ENCODE assay signal across 8 cellular contexts in the genomic region with DNA sequence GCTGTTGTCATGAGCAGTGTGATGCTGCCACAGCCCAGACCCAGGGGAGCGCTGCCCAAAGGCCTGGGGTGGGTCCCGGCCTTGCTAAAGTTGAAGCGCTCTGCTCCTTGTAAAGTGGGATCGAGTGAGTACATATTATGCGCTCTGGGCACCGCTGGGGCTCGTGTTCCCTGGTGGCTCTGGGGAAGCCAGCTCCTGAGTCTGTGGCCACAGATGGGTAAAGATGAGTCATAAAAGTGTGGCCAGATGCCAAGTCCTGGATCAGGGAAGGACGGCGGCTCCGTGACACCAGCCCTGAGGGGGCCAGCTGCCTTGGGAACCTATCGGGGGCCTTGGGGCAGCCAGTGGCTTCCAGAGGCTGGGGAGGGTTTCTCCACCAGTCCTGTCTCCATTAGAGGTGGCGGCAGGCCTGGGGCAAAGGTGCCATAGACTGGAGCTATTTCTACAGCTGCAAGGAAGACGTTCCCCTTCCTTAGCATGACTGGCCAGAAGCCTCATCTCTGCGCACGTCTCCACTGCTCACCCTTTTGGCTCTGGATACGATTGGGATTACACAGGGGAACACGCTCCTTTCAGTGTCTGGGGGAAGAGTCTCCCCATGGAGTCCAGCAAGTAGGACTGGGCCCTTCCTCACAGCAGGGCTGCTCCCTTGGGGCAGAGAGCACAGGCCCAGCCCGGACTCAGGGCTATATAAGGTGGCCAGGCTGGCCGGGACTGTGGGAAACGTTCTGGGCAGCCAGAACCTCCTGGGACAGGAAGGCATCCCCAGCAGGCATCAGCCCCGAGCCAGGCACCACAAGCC. TPM values are rescaled to one million over a fixed set of nuclear protein-coding genes. Genes with fewer than 3 reads are reported as not detected.
A peak's percentile ranks its signal among the peaks of the same experiment; 100 is the strongest.
DNase-seq lines count a peak whose midpoint lies in the region; FAIRE-seq and TF ChIP-seq lines count a peak whose summit lies in the region.

No MANE protein-coding gene starts in this region.

- H3K4me3 ChIP-seq in HFF-Myc (replicated peaks; ENCODE audit: low read depth, low read length) (no peak overlapping the region), spleen (no peak overlapping the region), kidney (ENCODE audit: low read length in 2 of 2) (no peak overlapping the region)

- no peaks in the 10 kb centered on the region for H3K9me3 Mint-ChIP-seq in T-helper 2 cell treated with Interferon-gamma antibody and Interleukin-4, amounts not matched to agents 5 μg/mL and 100 μg/mL, for 36 hours

- no peaks in the 10 kb centered on the region for H3K36me3 Mint-ChIP-seq in T-helper 2 cell treated with Interferon-gamma antibody and Interleukin-4, amounts not matched to agents 5 μg/mL and 100 μg/mL, for 36 hours (ENCODE audit: low read depth)

- no peak overlapping the region for H3K27ac Mint-ChIP-seq in T-helper 2 cell treated with Interferon-gamma antibody and Interleukin-4, amounts not matched to agents 5 μg/mL and 100 μg/mL, for 36 hours

- peak; percentile 75 for DNase-seq in HFF-Myc (ENCODE audit: extremely low read depth, low read depth)
- DNase-seq in SHP77 treated with DMSO at 0.1 percent for 48 hours (lab: John Stamatoyannopoulos, UW) = peak; percentile 70
- DNase-seq in fibroblast of the conjunctiva (ENCODE audit: low read depth) = peak; percentile 33
- DNase-seq in spleen = peak; percentile 62
- no peak for DNase-seq in T-helper 2 cell treated with Interferon-gamma antibody and Interleukin-4, amounts not matched to agents 5 μg/mL and 100 μg/mL, for 36 hours (ENCODE audit: low spot score)
- DNase-seq in stimulated activated CD4-positive, alpha-beta T cell treated with anti-CD3 and anti-CD28 coated beads, Interleukin-4, amount 100 ng/mL, for 1 hour = no peak
- no peak for DNase-seq in OCI-M2 (lab: John Stamatoyannopoulos, UW; ENCODE audit: unreplicated experiment)
- no peak for DNase-seq in kidney

- no peak for TF ChIP-seq CTCF in HFF-Myc (IDR thresholded peaks at IDR 0.05; ENCODE audit: low read depth, low read length, missing control alignments)
- TF ChIP-seq CTCF in spleen (IDR thresholded peaks at IDR 0.05 in 8 of 11, conservative IDR thresholded peaks at IDR 0.05 in 3 of 11) = no peak
- no peak for TF ChIP-seq CTCF in kidney (IDR thresholded peaks at IDR 0.05; ENCODE audit: borderline replicate concordance, extremely low read depth, insufficient read depth)

- H3K27me3 ChIP-seq in spleen (replicated peaks in 1 of 7) = no peaks in the 10 kb centered on the region

- H3K4me1 ChIP-seq in spleen (no peaks in the 10 kb centered on the region), kidney (ENCODE audit: control insufficient read depth in 1 of 2, insufficient read depth in 1 of 2, low read depth in 1 of 2, low read length in 2 of 2) (peaks cover 8 to 9% of the 10 kb centered on the region in 2 donors)

- no peak overlapping the region for H3K4me3 Mint-ChIP-seq in T-helper 2 cell treated with Interferon-gamma antibody and Interleukin-4, amounts not matched to agents 5 μg/mL and 100 μg/mL, for 36 hours

- no peak for TF ChIP-seq POLR2A in spleen (IDR thresholded peaks at IDR 0.05)

- intact Hi-C loops in spleen (cut with DNase I; ENCODE audit: low total_unique reads) (no loop called here), kidney (cut with DNase I) (no loop called here)

- H3K27me3 Mint-ChIP-seq in T-helper 2 cell treated with Interferon-gamma antibody and Interleukin-4, amounts not matched to agents 5 μg/mL and 100 μg/mL, for 36 hours (ENCODE audit: low read depth) = no peaks in the 10 kb centered on the region

- H3K27ac ChIP-seq in spleen (no peak overlapping the region), kidney (ENCODE audit: low read depth in 2 of 2, low read length in 2 of 2) (no peak overlapping the region)

- H3K36me3 ChIP-seq in spleen (peaks cover 0 to 69% (median 13%) of the 10 kb centered on the region in 6 donors), kidney (ENCODE audit: control insufficient read depth in 1 of 2, insufficient read depth in 2 of 2, low read length in 2 of 2) (no peaks in the 10 kb centered on the region)

- H3K9me3 ChIP-seq in spleen (no peaks in the 10 kb centered on the region), kidney (ENCODE audit: control insufficient read depth in 1 of 2, low read length in 2 of 2) (no peaks in the 10 kb centered on the region)

- H3K4me1 Mint-ChIP-seq in T-helper 2 cell treated with Interferon-gamma antibody and Interleukin-4, amounts not matched to agents 5 μg/mL and 100 μg/mL, for 36 hours (ENCODE audit: low read depth) = no peaks in the 10 kb centered on the region

- FAIRE-seq in kidney (lab: Jason Lieb, UNC) = no peak

- 59 to 70% (median 69%) methylated on average over 14 to 21 of the region's 21 CpGs for whole genome bisulfite sequencing in spleen, 5 donors

- no peak overlapping the region for H3K9ac ChIP-seq in kidney (ENCODE audit: low read length in 2 of 2)

RNA-seq across cellular contexts. Expression of a gene that starts 1.2 kb away (rescaled TPM):
- total RNA-seq in spleen = 10 to 100 TPM in 6 of 7 donors, 1 to 10 TPM in 1; 9.9 to 27.4 (median 20.1) TPM
- 10 to 100 TPM; 10.4 to 54.2 (median 30.3) TPM for polyA plus RNA-seq in spleen
- 15.4 TPM for total RNA-seq in kidney
- 12.9 TPM for polyA plus RNA-seq in kidney (ENCODE audit: insufficient read depth, low read depth, low replicate concordance)

RNA-seq across cellular contexts. Expression of a gene that starts 3.1 kb away (rescaled TPM):
- total RNA-seq in spleen (1 to 10 TPM in 5 of 7 donors, not detected in 2; 2.5 to 6.8 (median 3.4) TPM), kidney (18.6 TPM)
- polyA plus RNA-seq in spleen (10 to 100 TPM; 10.0 to 17.8 (median 16.1) TPM), kidney (ENCODE audit: insufficient read depth, low read depth, low replicate concordance) (47.8 TPM)

RNA-seq across cellular contexts. Expression of a gene that starts 37.1 kb away (rescaled TPM):
- total RNA-seq in spleen (10 to 100 TPM in 6 of 7 donors, 1 to 10 TPM in 1; 8.0 to 53.7 (median 17.6) TPM), kidney (2.3 TPM)
- polyA plus RNA-seq in spleen (10 to 100 TPM; 12.4 to 44.4 (median 15.2) TPM), kidney (ENCODE audit: insufficient read depth, low read depth, low replicate concordance) (2.1 TPM)

RNA-seq across cellular contexts. Expression of a gene that starts 54.3 kb away (rescaled TPM):
- total RNA-seq in spleen (1 to 10 TPM in 4 of 7 donors, under 1 TPM in 3; 0.65 to 4.0 (median 1.5) TPM), kidney (0.22 TPM)
- polyA plus RNA-seq in spleen (10 to 100 TPM in 1 of 3 donors, 1 to 10 TPM in 2; 4.4 to 11.4 (median 5.9) TPM), kidney (ENCODE audit: insufficient read depth, low read depth, low replicate concordance) (not detected)

Comparison
In these comparisons a context has a peak if more than half of its experiments do, and no peak if none do; other contexts are left out.
1. DNase-seq: peak in HFF-Myc (single experiment), SHP77 treated with DMSO at 0.1 percent for 48 hours (single experiment), fibroblast of the conjunctiva (single experiment) and spleen (single experiment); none in T-helper 2 cell treated with Interferon-gamma antibody and Interleukin-4, amounts not matched to agents 5 μg/mL and 100 μg/mL, for 36 hours (single experiment), stimulated activated CD4-positive, alpha-beta T cell treated with anti-CD3 and anti-CD28 coated beads, Interleukin-4, amount 100 ng/mL, for 1 hour (single experiment), OCI-M2 (single experiment) and kidney (single experiment).